ENCODE assay signal across 13 cellular contexts in the genomic region with DNA sequence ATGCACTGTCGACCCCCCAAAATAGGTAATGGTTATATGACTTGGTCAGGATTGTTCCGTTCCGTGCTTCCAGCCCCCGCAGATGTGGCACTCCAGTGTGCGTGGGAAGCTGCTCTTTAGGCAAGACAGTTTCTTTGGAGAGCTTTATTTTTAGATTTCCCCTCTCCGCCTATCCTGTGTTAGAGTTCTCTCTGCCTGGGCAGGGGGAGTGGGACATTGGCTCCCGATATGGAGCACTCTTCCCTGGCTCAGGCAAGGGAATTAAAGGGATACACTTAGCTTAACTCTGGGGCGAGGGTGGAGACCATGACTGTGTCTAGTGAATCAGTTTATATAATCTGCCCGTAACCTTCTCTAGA. TPM values are rescaled to one million over a fixed set of nuclear protein-coding genes. Genes with fewer than 3 reads are reported as not detected.
DNase-seq lines count a peak whose midpoint lies in the region; ATAC-seq and TF ChIP-seq lines count a peak whose summit lies in the region.
"Had no signal": no experiment of that assay in that cellular context is flagged by ENCODE, and none has a peak within 500 bp of the region (broad histone marks: within the 10 kb centered on the region; RNA-seq: fewer than 3 reads in every experiment).

No MANE protein-coding gene starts in this region.

- peak overlapping the region; percentile 13 for H3K4me3 ChIP-seq in right cardiac atrium (ENCODE audit: low read length)

- intact Hi-C loops in Calu3 (cut with micrococcal nuclease; ENCODE audit: unreplicated experiment), result loop anchor here (5.0 kb wide), 1 partner anchor 48 kb away; no protein-coding TSS in a partner anchor
- intact Hi-C loops in right cardiac atrium (cut with DNase I), result no loop called here

- no peak for DNase-seq in Calu3
- DNase-seq in right cardiac atrium, result peak in 2 of 3 donors; percentile 24 to 61
- peak; percentile 42 for DNase-seq in putamen (ENCODE audit: low spot score)
- DNase-seq in KG1 (lab: John Stamatoyannopoulos, UW), result no peak
- no peak for DNase-seq in T-helper 1 cell
- DNase-seq: activated naive CD4-positive, alpha-beta T cell treated with anti-CD3 and anti-CD28 coated beads for 36 hours; effector CD8-positive, alpha-beta T cell; GDM1; stimulated activated CD8-positive, alpha-beta memory T cell treated with anti-CD3 and anti-CD28 coated beads, Interleukin-4, amount 100 ng/mL, for 48 hours had no signal

- H3K27ac ChIP-seq in cingulate gyrus (ENCODE audit: low read depth, low read length) (peak overlapping the region; percentile 25), right cardiac atrium (ENCODE audit: low read length) (peak overlapping the region; percentile 97)

- no peak for TF ChIP-seq CTCF in Calu3 (IDR thresholded peaks at IDR 0.05; ENCODE audit: unreplicated experiment)

- no peaks in the 10 kb centered on the region for H3K9me3 ChIP-seq in right cardiac atrium (ENCODE audit: control insufficient read depth, low read length)

- peaks cover 69% of the 10 kb centered on the region for H3K4me1 Mint-ChIP-seq in Calu3 (ENCODE audit: low read depth, unreplicated experiment)

- no peaks in the 10 kb centered on the region for H3K27me3 ChIP-seq in right cardiac atrium (ENCODE audit: control insufficient read depth, insufficient read depth)

- H3K36me3 Mint-ChIP-seq in Calu3 (ENCODE audit: insufficient read depth, unreplicated experiment), result peaks cover 37% of the 10 kb centered on the region

- CTCF ChIA-PET in Calu3 (lab: Charles Lee), result interaction anchor here (2.5 kb wide), 1 partner anchor 73 kb away, joined by 11 read pairs; no protein-coding TSS in a partner anchor

- BruUV-seq in Calu3 (replicated peaks; lab: Mats Ljungman, UMichigan), result no TSS peak

- H3K27ac Mint-ChIP-seq in Calu3 (ENCODE audit: unreplicated experiment), result peak overlapping the region; percentile 96
- H3K27ac Mint-ChIP-seq: activated naive CD4-positive, alpha-beta T cell treated with anti-CD3 and anti-CD28 coated beads for 36 hours had no signal

- H3K4me1 ChIP-seq in right cardiac atrium (ENCODE audit: control insufficient read depth, insufficient read depth, low read length), result peaks cover 13% of the 10 kb centered on the region

- ATAC-seq in right cardiac atrium (peak; percentile 76 to 84), HG03520 (IDR thresholded peaks at IDR 0.05; ENCODE audit: unreplicated experiment) (no peak), GM19023 (IDR thresholded peaks at IDR 0.05; ENCODE audit: unreplicated experiment) (no peak)

- H3K9me3 Mint-ChIP-seq in Calu3 (ENCODE audit: low read depth, unreplicated experiment), result no peaks in the 10 kb centered on the region
- H3K9me3 Mint-ChIP-seq: activated naive CD4-positive, alpha-beta T cell treated with anti-CD3 and anti-CD28 coated beads for 36 hours had no signal

- WGBS in right cardiac atrium, result 22% methylated on average over 9 of the region's 9 CpGs

- no peaks in the 10 kb centered on the region for H3K27me3 Mint-ChIP-seq in Calu3 (ENCODE audit: unreplicated experiment)

- H3K4me3 Mint-ChIP-seq in Calu3 (ENCODE audit: low read depth, unreplicated experiment), result no peak overlapping the region
- H3K4me3 Mint-ChIP-seq: activated naive CD4-positive, alpha-beta T cell treated with anti-CD3 and anti-CD28 coated beads for 36 hours had no signal

RNA-seq across cellular contexts. Expression of gene DLG3, which starts 36.0 kb away (rescaled TPM):
- 55.8 and 62.5 TPM in 2 replicates for total RNA-seq in Calu3 (2022)
- 10 to 100 TPM; 11.9 to 20.8 (median 15.7) TPM for total RNA-seq in right cardiac atrium
- polyA plus RNA-seq in right cardiac atrium, result 7.3 TPM

RNA-seq across cellular contexts. Expression of gene GDPD2, which starts 57.5 kb away (rescaled TPM):
- total RNA-seq in Calu3 (2022) (not detected in 2 replicates), right cardiac atrium (not detected)
- polyA plus RNA-seq in right cardiac atrium, result not detected
- total RNA-seq: activated naive CD4-positive, alpha-beta T cell treated with anti-CD3 and anti-CD28 coated beads for 36 hours; myocyte had no signal

Comparison
In these comparisons a context has a peak if more than half of its experiments do, and no peak if none do; other contexts are left out.
1. DNase-seq: peak in right cardiac atrium (2 of 3) and putamen (single experiment); none in Calu3 (single experiment), KG1 (single experiment) and T-helper 1 cell (0 of 5).
2. ATAC-seq: peak in right cardiac atrium (2 of 2); none in HG03520 (single experiment) and GM19023 (single experiment).